ENCODE assay signal across 5 cellular contexts in the genomic region with DNA sequence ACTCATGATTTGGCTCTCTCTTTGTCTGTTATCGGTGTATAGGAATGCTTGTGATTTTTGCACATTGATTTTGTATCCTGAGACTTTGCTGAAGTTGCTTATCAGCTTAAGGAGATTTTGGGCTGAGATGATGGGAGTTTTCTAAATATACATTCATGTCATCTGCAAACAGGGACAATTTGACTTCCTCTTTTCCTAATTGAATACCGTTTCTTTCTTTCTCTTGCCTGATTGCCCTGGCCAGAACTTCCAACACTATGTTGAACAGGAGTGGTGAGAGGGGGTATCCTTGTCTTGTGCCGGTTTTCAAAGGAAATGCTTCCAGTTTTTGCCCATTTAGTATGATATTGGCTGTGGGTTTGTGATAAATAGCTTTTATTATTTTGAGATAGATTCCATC. TPM values are rescaled to one million over a fixed set of nuclear protein-coding genes. Genes with fewer than 3 reads are reported as not detected.
DNase-seq lines count a peak whose midpoint lies in the region; ATAC-seq, FAIRE-seq and TF ChIP-seq lines count a peak whose summit lies in the region.
"Not testable (repeated sequence)": the region's sequence is repeated elsewhere in the genome, so short reads cannot be mapped to it uniquely, and the experiment has no call there.

No MANE protein-coding gene starts in this region.

- TF ChIP-seq RAD21 in GM12878 (IDR thresholded peaks at IDR 0.05; ENCODE audit: insufficient read depth, low read depth, low read length), result not testable (repeated sequence)

- in situ Hi-C loops in GM12878 (cut with MboI), result not testable (repeated sequence)

- H4K20me1 ChIP-seq in GM12878 (ENCODE audit: control insufficient read depth, insufficient read depth), result not testable (repeated sequence)

- not testable (repeated sequence) for FAIRE-seq in GM12878 (lab: Jason Lieb, UNC)

- H3K9me3 Mint-ChIP-seq in CD4-positive, alpha-beta T cell, result peaks cover 24% of the 10 kb centered on the region
- peaks cover 22 to 65% (median 28%) of the 10 kb centered on the region in 3 donors for H3K9me3 Mint-ChIP-seq in T-cell
- H3K9me3 Mint-ChIP-seq in naive thymus-derived CD4-positive, alpha-beta T cell, result peaks cover 23 to 77% (median 52%) of the 10 kb centered on the region in 11 donors
- not testable (repeated sequence) for H3K9me3 Mint-ChIP-seq in neural crest cell

- POLR2A ChIA-PET in CD4-positive, alpha-beta T cell (lab: Charles Lee); T-cell (lab: Charles Lee); GM12878 (lab: Charles Lee): not testable (repeated sequence)
- POLR2A ChIA-PET in naive thymus-derived CD4-positive, alpha-beta T cell (lab: Charles Lee), result interaction anchor here (1.0 to 1.4 kb wide), 2 partner anchors 11 to 21 kb away, joined by 4 to 5 read pairs; no protein-coding TSS in a partner anchor

- not testable (repeated sequence) for TF ChIP-seq POLR2A in GM12878 (IDR thresholded peaks at IDR 0.05; ENCODE audit: low read depth, low read length)

- CTCF ChIA-PET in CD4-positive, alpha-beta T cell (lab: Charles Lee); T-cell (lab: Charles Lee); naive thymus-derived CD4-positive, alpha-beta T cell (lab: Charles Lee): not testable (repeated sequence)
- CTCF ChIA-PET in GM12878 (lab: Yijun Ruan, JAX), result interaction anchor here (1.2 to 1.3 kb wide), 2 partner anchors 9 to 340 kb away, joined by 4 read pairs; no protein-coding TSS in a partner anchor

- SMC1A ChIA-PET in GM12878 (lab: Charles Lee; ENCODE audit: uncharacterized antibody, unreplicated experiment), result interaction anchor here (0.6 to 1.3 kb wide), 2 partner anchors 9 to 37 kb away, joined by 3 to 6 read pairs; no protein-coding TSS in a partner anchor

- DNase-seq in CD4-positive, alpha-beta T cell; T-cell; GM12878 (ENCODE audit: low read depth, low spot score); naive thymus-derived CD4-positive, alpha-beta T cell; neural crest cell (ENCODE audit: low read depth, low spot score): not testable (repeated sequence)

- peak overlapping the region; percentile 63 for H3K27ac Mint-ChIP-seq in CD4-positive, alpha-beta T cell
- H3K27ac Mint-ChIP-seq in T-cell, result peak overlapping the region; percentile 22 to 85
- H3K27ac Mint-ChIP-seq in naive thymus-derived CD4-positive, alpha-beta T cell, result peak overlapping the region in 6 of 9 donors; percentile 14 to 89 (median 49)
- H3K27ac Mint-ChIP-seq in neural crest cell (ENCODE audit: unreplicated experiment), result peak overlapping the region; percentile 31

- not testable (repeated sequence) for H3K4me3 Mint-ChIP-seq in CD4-positive, alpha-beta T cell; T-cell; neural crest cell
- H3K4me3 Mint-ChIP-seq in naive thymus-derived CD4-positive, alpha-beta T cell, result peak overlapping the region in 6 of 10 donors; percentile 4 to 52 (median 22)

- not testable (repeated sequence) for H3K4me2 ChIP-seq in GM12878 (ENCODE audit: control insufficient read depth, insufficient read depth)

- H3K27ac ChIP-seq in CD4-positive, alpha-beta T cell (ENCODE audit: low read depth, low read length); GM12878 (ENCODE audit: control insufficient read depth, insufficient read depth); naive thymus-derived CD4-positive, alpha-beta T cell (ENCODE audit: low read depth, low read length): not testable (repeated sequence)

- intact Hi-C loops in CD4-positive, alpha-beta T cell (cut with DNase I, micrococcal nuclease); GM12878 (cut with micrococcal nuclease; ENCODE audit: unreplicated experiment): not testable (repeated sequence)
- intact Hi-C loops in naive thymus-derived CD4-positive, alpha-beta T cell (cut with micrococcal nuclease), result loop anchor here in 1 of 2 donors (5.0 kb wide), 1 partner anchor 81 kb away; the partner anchor contains the start of gene DPH5

- not testable (repeated sequence) for H3K9ac ChIP-seq in GM12878 (ENCODE audit: control insufficient read depth, insufficient read depth, low read length)

- not testable (repeated sequence) for H3K79me2 ChIP-seq in GM12878 (ENCODE audit: control insufficient read depth, insufficient read depth, low read length)

- not testable (repeated sequence) for H3K27me3 ChIP-seq in CD4-positive, alpha-beta T cell (ENCODE audit: control insufficient read depth, insufficient read depth, low read length); GM12878 (replicated peaks in 1 of 2; ENCODE audit: control insufficient read depth in 2 of 2, insufficient read depth in 2 of 2, low read length in 1 of 2); naive thymus-derived CD4-positive, alpha-beta T cell (ENCODE audit: control insufficient read depth in 2 of 2, insufficient read depth in 2 of 2, low read length in 2 of 2)

- ATAC-seq in CD4-positive, alpha-beta T cell (ENCODE audit: poor library complexity); T-cell (replicated peaks in 1 of 4); GM12878; naive thymus-derived CD4-positive, alpha-beta T cell: not testable (repeated sequence)

- TF ChIP-seq CTCF in CD4-positive, alpha-beta T cell (IDR thresholded peaks at IDR 0.05); GM12878 (IDR thresholded peaks at IDR 0.05 in 2 of 3, conservative IDR thresholded peaks at IDR 0.05 in 1 of 3; ENCODE audit: control insufficient read depth in 2 of 3, extremely low read depth in 1 of 3, insufficient read depth in 1 of 3, low read depth in 3 of 3, low read length in 3 of 3); neural crest cell (conservative IDR thresholded peaks at IDR 0.05): not testable (repeated sequence)

- BruUV-seq in GM12878 (replicated peaks; lab: Mats Ljungman, UMichigan), result TSS peak; percentile 34

- not testable (repeated sequence) for H3K27me3 Mint-ChIP-seq in CD4-positive, alpha-beta T cell; T-cell; naive thymus-derived CD4-positive, alpha-beta T cell; neural crest cell (ENCODE audit: low read depth)

- peaks cover 97% of the 10 kb centered on the region for H3K36me3 Mint-ChIP-seq in CD4-positive, alpha-beta T cell (ENCODE audit: low read depth)
- H3K36me3 Mint-ChIP-seq in T-cell (peaks cover 88% of the 10 kb centered on the region), neural crest cell (ENCODE audit: low read depth) (peaks cover 65% of the 10 kb centered on the region)
- peaks cover 45 to 91% (median 77%) of the 10 kb centered on the region in 5 donors for H3K36me3 Mint-ChIP-seq in naive thymus-derived CD4-positive, alpha-beta T cell

- not testable (repeated sequence) for H2AFZ ChIP-seq in GM12878 (ENCODE audit: control insufficient read depth, low read depth, low read length)

- peaks cover 76% of the 10 kb centered on the region for H3K4me1 Mint-ChIP-seq in CD4-positive, alpha-beta T cell (ENCODE audit: low read depth)
- H3K4me1 Mint-ChIP-seq in T-cell, result peaks cover 78 to 84% (median 80%) of the 10 kb centered on the region in 3 donors
- peaks cover 46 to 89% (median 84%) of the 10 kb centered on the region in 7 donors for H3K4me1 Mint-ChIP-seq in naive thymus-derived CD4-positive, alpha-beta T cell
- H3K4me1 Mint-ChIP-seq in neural crest cell, result peaks cover 11% of the 10 kb centered on the region

- H3K36me3 ChIP-seq in GM12878 (ENCODE audit: control insufficient read depth in 2 of 2, insufficient read depth in 2 of 2, low read length in 1 of 2), result peaks cover 3 to 14% of the 10 kb centered on the region in 2 experiments; a peak in 3 of 4 replicates
- H3K36me3 ChIP-seq in naive thymus-derived CD4-positive, alpha-beta T cell (ENCODE audit: control insufficient read depth in 2 of 3, insufficient read depth in 3 of 3, low read length in 3 of 3), result not testable (repeated sequence)

- WGBS in GM12878 (ENCODE audit: insufficient coverage, insufficient replicate concordance, low lambda C conversion rate, missing lambda C conversion rate), result 86% methylated on average over 3 of the region's 3 CpGs

- TF ChIP-seq EP300 in GM12878 (IDR thresholded peaks at IDR 0.05; ENCODE audit: borderline replicate concordance in 1 of 2, control insufficient read depth in 1 of 2, low read depth in 2 of 2, low read length in 2 of 2), result not testable (repeated sequence)

- H3K4me1 ChIP-seq in GM12878 (ENCODE audit: control insufficient read depth, insufficient read depth, low read length), result not testable (repeated sequence)
- H3K4me1 ChIP-seq in naive thymus-derived CD4-positive, alpha-beta T cell (ENCODE audit: control insufficient read depth in 2 of 2, insufficient read depth in 2 of 2, low read length in 2 of 2), result peaks cover 32 to 54% of the 10 kb centered on the region in 2 donors

- RAD21 ChIA-PET in GM12878 (lab: Charles Lee; ENCODE audit: unreplicated experiment), result interaction anchor here (0.7 kb wide), 1 partner anchor 143 kb away, joined by 3 read pairs; no protein-coding TSS in a partner anchor

- peaks cover 19% of the 10 kb centered on the region for H3K9me3 ChIP-seq in CD4-positive, alpha-beta T cell (ENCODE audit: control insufficient read depth, low read length)
- not testable (repeated sequence) for H3K9me3 ChIP-seq in GM12878 (replicated peaks; ENCODE audit: control insufficient read depth, insufficient read depth, low read length); naive thymus-derived CD4-positive, alpha-beta T cell (ENCODE audit: control insufficient read depth in 2 of 3, low read length in 3 of 3)

- H3K4me3 ChIP-seq in GM12878; naive thymus-derived CD4-positive, alpha-beta T cell (ENCODE audit: low read length): not testable (repeated sequence)

RNA-seq across cellular contexts. Expression of gene SLC30A7, which starts 50.2 kb away (rescaled TPM):
- total RNA-seq in CD4-positive, alpha-beta T cell, result 10 to 100 TPM; 21.6 to 21.7 TPM
- 10 to 100 TPM; 28.8 to 44.1 (median 36.9) TPM for total RNA-seq in T-cell
- total RNA-seq in GM12878 (2013; cell fraction: nucleolus; rRNA removed), result 69.9 and 74.4 TPM in 2 replicates
- 18.5 and 20.2 TPM in 2 replicates for total RNA-seq in GM12878 (2014; rRNA removed)
- total RNA-seq in GM12878 (2014; rRNA removed; fragmentation: Illumina TruSeq; extraction: Trizol), result 19.9 and 20.5 TPM in 2 replicates
- 18.1 and 23.3 TPM in 2 replicates for total RNA-seq in GM12878 (2021)
- polyA plus RNA-seq in GM12878 (2011; ENCODE audit: low read depth), result 3.9 TPM
- polyA plus RNA-seq in GM12878 (2011; rRNA removed), result 15.4 and 21.1 TPM in 2 replicates
- polyA plus RNA-seq in GM12878 (2011; cell fraction: cytosol; rRNA removed), result 6.7 and 9.5 TPM in 2 replicates
- 12.8 and 13.6 TPM in 2 replicates for polyA plus RNA-seq in GM12878 (2011; cell fraction: nucleus; rRNA removed)
- 6.4 TPM in 2 replicates for polyA plus RNA-seq in GM12878 (2012)
- polyA plus RNA-seq in GM12878 (2014; fragmentation: Illumina TruSeq; extraction: Trizol), result 11.3 and 13.4 TPM in 2 replicates
- 1 to 10 TPM; 4.4 to 9.4 TPM for polyA plus RNA-seq in GM12878 (2014; fragmentation: Nextera tagmentation; extraction: Ambion mirVana)
- polyA plus RNA-seq in GM12878 (2014; rRNA removed), result 6.5 and 7.2 TPM in 2 replicates
- polyA plus RNA-seq in GM12878 (2016; fragmentation: Nextera tagmentation; extraction: Ambion mirVana), result 10 to 100 TPM; 19.5 to 20.7 TPM
- 30.4 and 39.4 TPM in 2 replicates for polyA minus RNA-seq in GM12878 (2011; rRNA and poly(A)+ RNA removed)
- polyA minus RNA-seq in GM12878 (2011; cell fraction: cytosol; rRNA and poly(A)+ RNA removed), result 9.7 and 10.3 TPM in 2 replicates
- polyA minus RNA-seq in GM12878 (2011; cell fraction: nucleus; rRNA and poly(A)+ RNA removed), result 8.6 and 15.5 TPM in 2 replicates
- 10 to 100 TPM; 29.9 to 44.5 (median 38.8) TPM for total RNA-seq in naive thymus-derived CD4-positive, alpha-beta T cell
- polyA plus RNA-seq in naive thymus-derived CD4-positive, alpha-beta T cell, result 10 to 100 TPM in 1 of 2 donors, 1 to 10 TPM in 1; 9.0 to 12.9 TPM
- total RNA-seq in neural crest cell, result 21.4 and 22.9 TPM in 2 replicates

RNA-seq across cellular contexts. Expression of gene EXTL2, which starts 51.4 kb away (rescaled TPM):
- 1 to 10 TPM; 1.5 to 1.8 TPM for total RNA-seq in CD4-positive, alpha-beta T cell
- total RNA-seq in T-cell (1 to 10 TPM; 2.4 to 4.1 (median 2.7) TPM), GM12878 (2014; rRNA removed) (10.2 and 15.0 TPM in 2 replicates), GM12878 (2014; rRNA removed; fragmentation: Illumina TruSeq; extraction: Trizol) (18.6 and 20.3 TPM in 2 replicates), GM12878 (2021) (11.6 and 12.6 TPM in 2 replicates), neural crest cell (49.0 and 52.3 TPM in 2 replicates)
- 70.2 and 71.1 TPM in 2 replicates for total RNA-seq in GM12878 (2013; cell fraction: nucleolus; rRNA removed)
- 6.0 TPM for polyA plus RNA-seq in GM12878 (2011; ENCODE audit: low read depth)
- polyA plus RNA-seq in GM12878 (2011; rRNA removed) (51.1 and 72.3 TPM in 2 replicates), GM12878 (2014; fragmentation: Illumina TruSeq; extraction: Trizol) (18.5 and 19.0 TPM in 2 replicates), GM12878 (2014; fragmentation: Nextera tagmentation; extraction: Ambion mirVana) (10 to 100 TPM; 16.1 to 27.2 TPM), GM12878 (2014; rRNA removed) (10.3 and 12.1 TPM in 2 replicates), GM12878 (2016; fragmentation: Nextera tagmentation; extraction: Ambion mirVana) (10 to 100 TPM; 15.4 to 16.3 TPM)
- polyA plus RNA-seq in GM12878 (2011; cell fraction: cytosol; rRNA removed), result 12.9 and 14.1 TPM in 2 replicates
- polyA plus RNA-seq in GM12878 (2011; cell fraction: nucleus; rRNA removed), result 60.9 and 64.7 TPM in 2 replicates
- polyA plus RNA-seq in GM12878 (2012), result 7.1 and 7.7 TPM in 2 replicates
- 20.9 and 24.6 TPM in 2 replicates for polyA minus RNA-seq in GM12878 (2011; rRNA and poly(A)+ RNA removed)
- polyA minus RNA-seq in GM12878 (2011; cell fraction: cytosol; rRNA and poly(A)+ RNA removed), result 6.4 and 9.5 TPM in 2 replicates
- polyA minus RNA-seq in GM12878 (2011; cell fraction: nucleus; rRNA and poly(A)+ RNA removed), result 26.2 and 43.1 TPM in 2 replicates
- total RNA-seq in naive thymus-derived CD4-positive, alpha-beta T cell, result 1 to 10 TPM; 1.5 to 4.6 (median 3.2) TPM
- polyA plus RNA-seq in naive thymus-derived CD4-positive, alpha-beta T cell, result 1 to 10 TPM; 2.3 to 3.7 TPM
